Comparison of ENCODE assay signal across 1 cellular context in the genomic region with DNA sequence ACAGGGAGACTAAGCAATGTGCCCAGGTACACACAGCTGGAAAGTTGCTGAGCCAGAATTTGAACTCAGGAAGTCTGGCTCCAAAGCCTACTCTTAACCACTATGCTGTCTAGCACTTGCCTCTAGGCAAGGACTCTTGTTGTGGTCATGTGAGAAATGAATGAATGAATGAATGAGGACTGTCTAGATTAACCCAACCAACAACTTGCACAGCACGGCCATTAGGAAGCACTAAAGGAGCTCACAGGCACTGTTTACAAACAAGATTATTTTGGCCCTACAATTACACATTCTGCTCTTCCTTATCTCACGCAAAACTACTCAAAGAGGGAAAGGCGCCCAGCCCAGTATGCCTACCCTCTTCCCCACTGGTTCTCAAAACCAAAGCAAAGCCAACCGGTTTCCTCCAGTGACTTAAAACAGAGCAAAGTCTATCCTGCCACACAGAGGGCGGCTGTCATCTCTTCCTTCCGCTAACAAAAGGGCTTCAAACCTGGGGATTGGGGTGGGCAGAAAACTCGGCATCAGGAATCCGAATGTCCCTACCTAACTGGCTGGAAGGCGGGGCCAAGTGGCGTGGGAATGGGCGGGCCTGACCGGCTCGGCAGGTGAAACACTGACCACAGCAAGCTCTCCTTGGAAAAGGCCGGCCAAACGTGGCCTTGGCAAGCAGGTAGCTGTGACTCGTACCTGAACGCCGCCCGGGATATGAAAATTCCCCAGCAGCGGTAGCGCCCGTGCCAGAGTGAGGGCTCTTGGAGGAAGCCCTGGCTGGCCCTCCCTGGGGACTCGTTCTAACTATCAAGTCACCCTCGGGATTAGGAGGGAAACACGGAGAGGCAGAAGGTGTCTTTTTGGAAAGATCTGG.
A peak's percentile ranks its signal among the peaks of the same experiment; 100 is the strongest.
TF ChIP-seq lines count a peak whose summit lies in the region.

No MANE protein-coding gene starts in this region.

TF ChIP-seq in HepG2, 621 proteins besides CTCF, POLR2A, EP300 and RAD21 (continues in another document):
- TF ChIP-seq, protein P1, sequence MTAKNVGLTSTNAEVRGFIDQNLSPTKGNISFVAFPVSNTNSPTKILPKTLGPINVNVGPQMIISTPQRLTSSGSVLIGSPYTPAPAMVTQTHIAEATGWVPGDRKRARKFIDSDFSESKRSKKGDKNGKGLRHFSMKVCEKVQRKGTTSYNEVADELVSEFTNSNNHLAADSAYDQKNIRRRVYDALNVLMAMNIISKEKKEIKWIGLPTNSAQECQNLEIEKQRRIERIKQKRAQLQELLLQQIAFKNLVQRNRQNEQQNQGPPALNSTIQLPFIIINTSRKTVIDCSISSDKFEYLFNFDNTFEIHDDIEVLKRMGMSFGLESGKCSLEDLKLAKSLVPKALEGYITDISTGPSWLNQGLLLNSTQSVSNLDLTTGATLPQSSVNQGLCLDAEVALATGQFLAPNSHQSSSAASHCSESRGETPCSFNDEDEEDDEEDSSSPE (CRISPR knock-in tag; IDR thresholded peaks at IDR 0.05): no peak
- no peak; the same call in 1 of the 2 replicates for TF ChIP-seq FOXJ3 (CRISPR knock-in tag; IDR thresholded peaks at IDR 0.05; ENCODE audit: borderline replicate concordance)
- no peak for TF ChIP-seq ZMAT3 (CRISPR knock-in tag; conservative IDR thresholded peaks at IDR 0.05)
- TF ChIP-seq TCF12 (IDR thresholded peaks at IDR 0.05): no peak
- no peak for TF ChIP-seq TCF12 (CRISPR knock-in tag; IDR thresholded peaks at IDR 0.05)
- 0 out of 2 replicates have a peak, but pooled peaks have one; percentile 11 for TF ChIP-seq ZNF572 (CRISPR knock-in tag; IDR thresholded peaks at IDR 0.05)
- TF ChIP-seq, protein P2, sequence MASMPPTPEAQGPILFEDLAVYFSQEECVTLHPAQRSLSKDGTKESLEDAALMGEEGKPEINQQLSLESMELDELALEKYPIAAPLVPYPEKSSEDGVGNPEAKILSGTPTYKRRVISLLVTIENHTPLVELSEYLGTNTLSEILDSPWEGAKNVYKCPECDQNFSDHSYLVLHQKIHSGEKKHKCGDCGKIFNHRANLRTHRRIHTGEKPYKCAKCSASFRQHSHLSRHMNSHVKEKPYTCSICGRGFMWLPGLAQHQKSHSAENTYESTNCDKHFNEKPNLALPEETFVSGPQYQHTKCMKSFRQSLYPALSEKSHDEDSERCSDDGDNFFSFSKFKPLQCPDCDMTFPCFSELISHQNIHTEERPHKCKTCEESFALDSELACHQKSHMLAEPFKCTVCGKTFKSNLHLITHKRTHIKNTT (CRISPR knock-in tag; IDR thresholded peaks at IDR 0.05): no peak
- TF ChIP-seq, protein P3, sequence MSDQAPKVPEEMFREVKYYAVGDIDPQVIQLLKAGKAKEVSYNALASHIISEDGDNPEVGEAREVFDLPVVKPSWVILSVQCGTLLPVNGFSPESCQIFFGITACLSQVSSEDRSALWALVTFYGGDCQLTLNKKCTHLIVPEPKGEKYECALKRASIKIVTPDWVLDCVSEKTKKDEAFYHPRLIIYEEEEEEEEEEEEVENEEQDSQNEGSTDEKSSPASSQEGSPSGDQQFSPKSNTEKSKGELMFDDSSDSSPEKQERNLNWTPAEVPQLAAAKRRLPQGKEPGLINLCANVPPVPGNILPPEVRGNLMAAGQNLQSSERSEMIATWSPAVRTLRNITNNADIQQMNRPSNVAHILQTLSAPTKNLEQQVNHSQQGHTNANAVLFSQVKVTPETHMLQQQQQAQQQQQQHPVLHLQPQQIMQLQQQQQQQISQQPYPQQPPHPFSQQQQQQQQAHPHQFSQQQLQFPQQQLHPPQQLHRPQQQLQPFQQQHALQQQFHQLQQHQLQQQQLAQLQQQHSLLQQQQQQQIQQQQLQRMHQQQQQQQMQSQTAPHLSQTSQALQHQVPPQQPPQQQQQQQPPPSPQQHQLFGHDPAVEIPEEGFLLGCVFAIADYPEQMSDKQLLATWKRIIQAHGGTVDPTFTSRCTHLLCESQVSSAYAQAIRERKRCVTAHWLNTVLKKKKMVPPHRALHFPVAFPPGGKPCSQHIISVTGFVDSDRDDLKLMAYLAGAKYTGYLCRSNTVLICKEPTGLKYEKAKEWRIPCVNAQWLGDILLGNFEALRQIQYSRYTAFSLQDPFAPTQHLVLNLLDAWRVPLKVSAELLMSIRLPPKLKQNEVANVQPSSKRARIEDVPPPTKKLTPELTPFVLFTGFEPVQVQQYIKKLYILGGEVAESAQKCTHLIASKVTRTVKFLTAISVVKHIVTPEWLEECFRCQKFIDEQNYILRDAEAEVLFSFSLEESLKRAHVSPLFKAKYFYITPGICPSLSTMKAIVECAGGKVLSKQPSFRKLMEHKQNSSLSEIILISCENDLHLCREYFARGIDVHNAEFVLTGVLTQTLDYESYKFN (CRISPR knock-in tag; conservative IDR thresholded peaks at IDR 0.05): peak; percentile 74
- no peak for TF ChIP-seq NCOA5 (CRISPR knock-in tag; IDR thresholded peaks at IDR 0.05)
- TF ChIP-seq ZNF446 (CRISPR knock-in tag; IDR thresholded peaks at IDR 0.05): no peak
- no peak for TF ChIP-seq NFIC (IDR thresholded peaks at IDR 0.05; ENCODE audit: low read length)
- TF ChIP-seq ZSCAN29 (CRISPR knock-in tag; conservative IDR thresholded peaks at IDR 0.05): peak; percentile 82; the same call in 1 of the 2 replicates
- TF ChIP-seq ZNF274 (CRISPR knock-in tag; IDR thresholded peaks at IDR 0.05): no peak
- TF ChIP-seq, protein P4, sequence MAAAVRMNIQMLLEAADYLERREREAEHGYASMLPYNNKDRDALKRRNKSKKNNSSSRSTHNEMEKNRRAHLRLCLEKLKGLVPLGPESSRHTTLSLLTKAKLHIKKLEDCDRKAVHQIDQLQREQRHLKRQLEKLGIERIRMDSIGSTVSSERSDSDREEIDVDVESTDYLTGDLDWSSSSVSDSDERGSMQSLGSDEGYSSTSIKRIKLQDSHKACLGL (CRISPR knock-in tag; IDR thresholded peaks at IDR 0.05): peak; percentile 74; the same call in 1 of the 2 replicates
- no peak for TF ChIP-seq SMAD3 (CRISPR knock-in tag; IDR thresholded peaks at IDR 0.05)
- TF ChIP-seq EED (CRISPR knock-in tag; IDR thresholded peaks at IDR 0.05): no peak
- no peak for TF ChIP-seq NBN (conservative IDR thresholded peaks at IDR 0.05)
- TF ChIP-seq RFXANK (CRISPR knock-in tag; IDR thresholded peaks at IDR 0.05): no peak
- no peak for TF ChIP-seq ZNF816 (CRISPR knock-in tag; IDR thresholded peaks at IDR 0.05; ENCODE audit: borderline replicate concordance)
- TF ChIP-seq, protein P5, sequence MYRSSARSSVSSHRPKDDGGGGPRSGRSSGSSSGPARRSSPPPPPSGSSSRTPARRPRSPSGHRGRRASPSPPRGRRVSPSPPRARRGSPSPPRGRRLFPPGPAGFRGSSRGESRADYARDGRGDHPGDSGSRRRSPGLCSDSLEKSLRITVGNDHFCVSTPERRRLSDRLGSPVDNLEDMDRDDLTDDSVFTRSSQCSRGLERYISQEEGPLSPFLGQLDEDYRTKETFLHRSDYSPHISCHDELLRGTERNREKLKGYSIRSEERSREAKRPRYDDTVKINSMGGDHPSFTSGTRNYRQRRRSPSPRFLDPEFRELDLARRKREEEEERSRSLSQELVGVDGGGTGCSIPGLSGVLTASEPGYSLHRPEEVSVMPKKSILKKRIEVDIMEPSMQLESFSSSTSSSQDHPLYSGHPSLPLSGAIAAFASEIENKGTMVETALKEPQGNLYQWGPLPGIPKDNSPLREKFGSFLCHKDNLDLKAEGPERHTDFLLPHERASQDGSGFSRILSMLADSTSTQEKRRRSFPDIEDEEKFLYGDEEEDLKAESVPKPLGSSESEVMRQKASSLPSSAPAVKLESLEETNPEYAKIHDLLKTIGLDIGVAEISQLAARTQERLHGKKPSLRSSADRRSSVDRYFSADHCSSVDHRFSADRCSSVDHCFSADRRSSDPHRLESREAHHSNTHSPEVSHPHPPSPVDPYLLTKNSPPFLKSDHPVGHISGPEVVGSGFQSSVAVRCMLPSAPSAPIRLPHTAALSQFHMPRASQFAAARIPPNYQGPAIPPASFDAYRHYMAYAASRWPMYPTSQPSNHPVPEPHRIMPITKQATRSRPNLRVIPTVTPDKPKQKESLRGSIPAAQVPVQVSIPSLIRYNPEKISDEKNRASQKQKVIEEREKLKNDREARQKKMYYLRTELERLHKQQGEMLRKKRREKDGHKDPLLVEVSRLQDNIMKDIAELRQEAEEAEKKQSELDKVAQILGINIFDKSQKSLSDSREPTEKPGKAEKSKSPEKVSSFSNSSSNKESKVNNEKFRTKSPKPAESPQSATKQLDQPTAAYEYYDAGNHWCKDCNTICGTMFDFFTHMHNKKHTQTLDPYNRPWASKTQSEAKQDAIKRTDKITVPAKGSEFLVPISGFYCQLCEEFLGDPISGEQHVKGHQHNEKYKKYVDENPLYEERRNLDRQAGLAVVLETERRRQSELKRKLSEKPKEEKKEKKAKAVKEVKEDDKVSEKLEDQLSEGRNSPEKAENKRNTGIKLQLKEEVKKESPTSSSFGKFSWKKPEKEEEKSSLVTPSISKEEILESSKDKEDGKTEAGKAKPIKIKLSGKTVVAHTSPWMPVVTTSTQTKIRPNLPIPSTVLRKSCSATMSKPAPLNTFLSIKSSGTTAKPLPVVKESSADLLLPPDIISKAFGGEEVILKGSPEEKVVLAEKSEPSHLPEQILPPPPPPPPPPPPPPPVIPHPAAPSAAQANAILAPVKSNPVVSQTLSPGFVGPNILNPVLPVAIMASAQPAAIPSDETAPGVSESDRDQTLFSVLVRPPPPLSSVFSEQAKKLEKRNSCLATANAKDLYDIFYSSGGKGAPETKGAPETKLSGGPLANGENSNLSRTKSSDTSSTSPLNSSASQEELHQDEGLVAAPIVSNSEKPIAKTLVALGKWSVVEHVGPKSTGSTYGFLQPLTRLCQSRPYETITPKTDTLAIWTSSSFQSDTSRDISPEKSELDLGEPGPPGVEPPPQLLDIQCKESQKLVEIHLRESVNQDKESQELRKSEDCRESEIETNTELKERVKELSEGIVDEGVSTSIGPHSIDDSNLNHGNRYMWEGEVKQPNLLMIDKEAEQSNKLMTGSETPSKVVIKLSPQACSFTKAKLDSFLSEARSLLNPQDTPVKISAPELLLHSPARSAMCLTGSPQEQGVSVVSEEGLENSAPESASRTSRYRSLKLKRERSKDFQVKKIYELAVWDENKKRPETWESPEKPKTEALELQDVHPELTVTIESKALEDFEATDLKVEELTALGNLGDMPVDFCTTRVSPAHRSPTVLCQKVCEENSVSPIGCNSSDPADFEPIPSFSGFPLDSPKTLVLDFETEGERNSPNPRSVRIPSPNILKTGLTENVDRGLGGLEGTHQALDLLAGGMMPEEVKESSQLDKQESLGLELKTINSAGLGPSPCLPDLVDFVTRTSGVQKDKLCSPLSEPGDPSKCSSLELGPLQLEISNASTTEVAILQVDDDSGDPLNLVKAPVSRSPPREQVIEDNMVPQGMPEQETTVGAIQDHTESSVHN (CRISPR knock-in tag; IDR thresholded peaks at IDR 0.05): no peak
- TF ChIP-seq, protein P6, sequence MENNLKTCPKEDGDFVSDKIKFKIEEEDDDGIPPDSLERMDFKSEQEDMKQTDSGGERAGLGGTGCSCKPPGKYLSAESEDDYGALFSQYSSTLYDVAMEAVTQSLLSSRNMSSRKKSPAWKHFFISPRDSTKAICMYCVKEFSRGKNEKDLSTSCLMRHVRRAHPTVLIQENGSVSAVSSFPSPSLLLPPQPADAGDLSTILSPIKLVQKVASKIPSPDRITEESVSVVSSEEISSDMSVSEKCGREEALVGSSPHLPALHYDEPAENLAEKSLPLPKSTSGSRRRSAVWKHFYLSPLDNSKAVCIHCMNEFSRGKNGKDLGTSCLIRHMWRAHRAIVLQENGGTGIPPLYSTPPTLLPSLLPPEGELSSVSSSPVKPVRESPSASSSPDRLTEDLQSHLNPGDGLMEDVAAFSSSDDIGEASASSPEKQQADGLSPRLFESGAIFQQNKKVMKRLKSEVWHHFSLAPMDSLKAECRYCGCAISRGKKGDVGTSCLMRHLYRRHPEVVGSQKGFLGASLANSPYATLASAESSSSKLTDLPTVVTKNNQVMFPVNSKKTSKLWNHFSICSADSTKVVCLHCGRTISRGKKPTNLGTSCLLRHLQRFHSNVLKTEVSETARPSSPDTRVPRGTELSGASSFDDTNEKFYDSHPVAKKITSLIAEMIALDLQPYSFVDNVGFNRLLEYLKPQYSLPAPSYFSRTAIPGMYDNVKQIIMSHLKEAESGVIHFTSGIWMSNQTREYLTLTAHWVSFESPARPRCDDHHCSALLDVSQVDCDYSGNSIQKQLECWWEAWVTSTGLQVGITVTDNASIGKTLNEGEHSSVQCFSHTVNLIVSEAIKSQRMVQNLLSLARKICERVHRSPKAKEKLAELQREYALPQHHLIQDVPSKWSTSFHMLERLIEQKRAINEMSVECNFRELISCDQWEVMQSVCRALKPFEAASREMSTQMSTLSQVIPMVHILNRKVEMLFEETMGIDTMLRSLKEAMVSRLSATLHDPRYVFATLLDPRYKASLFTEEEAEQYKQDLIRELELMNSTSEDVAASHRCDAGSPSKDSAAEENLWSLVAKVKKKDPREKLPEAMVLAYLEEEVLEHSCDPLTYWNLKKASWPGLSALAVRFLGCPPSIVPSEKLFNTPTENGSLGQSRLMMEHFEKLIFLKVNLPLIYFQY (CRISPR knock-in tag; IDR thresholded peaks at IDR 0.05; ENCODE audit: borderline replicate concordance): peak; percentile 26; the same call in 1 of the 2 replicates
- TF ChIP-seq, protein P7, sequence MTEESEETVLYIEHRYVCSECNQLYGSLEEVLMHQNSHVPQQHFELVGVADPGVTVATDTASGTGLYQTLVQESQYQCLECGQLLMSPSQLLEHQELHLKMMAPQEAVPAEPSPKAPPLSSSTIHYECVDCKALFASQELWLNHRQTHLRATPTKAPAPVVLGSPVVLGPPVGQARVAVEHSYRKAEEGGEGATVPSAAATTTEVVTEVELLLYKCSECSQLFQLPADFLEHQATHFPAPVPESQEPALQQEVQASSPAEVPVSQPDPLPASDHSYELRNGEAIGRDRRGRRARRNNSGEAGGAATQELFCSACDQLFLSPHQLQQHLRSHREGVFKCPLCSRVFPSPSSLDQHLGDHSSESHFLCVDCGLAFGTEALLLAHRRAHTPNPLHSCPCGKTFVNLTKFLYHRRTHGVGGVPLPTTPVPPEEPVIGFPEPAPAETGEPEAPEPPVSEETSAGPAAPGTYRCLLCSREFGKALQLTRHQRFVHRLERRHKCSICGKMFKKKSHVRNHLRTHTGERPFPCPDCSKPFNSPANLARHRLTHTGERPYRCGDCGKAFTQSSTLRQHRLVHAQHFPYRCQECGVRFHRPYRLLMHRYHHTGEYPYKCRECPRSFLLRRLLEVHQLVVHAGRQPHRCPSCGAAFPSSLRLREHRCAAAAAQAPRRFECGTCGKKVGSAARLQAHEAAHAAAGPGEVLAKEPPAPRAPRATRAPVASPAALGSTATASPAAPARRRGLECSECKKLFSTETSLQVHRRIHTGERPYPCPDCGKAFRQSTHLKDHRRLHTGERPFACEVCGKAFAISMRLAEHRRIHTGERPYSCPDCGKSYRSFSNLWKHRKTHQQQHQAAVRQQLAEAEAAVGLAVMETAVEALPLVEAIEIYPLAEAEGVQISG (CRISPR knock-in tag; IDR thresholded peaks at IDR 0.05): peak; percentile 33; the same call in 1 of the 2 replicates
- peak; percentile 57 for TF ChIP-seq GATAD1 (CRISPR knock-in tag; IDR thresholded peaks at IDR 0.05)
